14 cellular contexts compared by ENCODE assay signal in genomic region chr10:16835223-16835622, GRCh38. TPM values are rescaled to one million over a fixed set of nuclear protein-coding genes. Genes with fewer than 3 reads are reported as not detected.
DNase-seq lines count a peak whose midpoint lies in the region; ATAC-seq lines count a peak whose summit lies in the region.
"Had no signal": no experiment of that assay in that cellular context is flagged by ENCODE, and none has a peak within 500 bp of the region (broad histone marks: within the 10 kb centered on the region; RNA-seq: fewer than 3 reads in every experiment).

No MANE protein-coding gene starts in this region.

- peaks cover 6% of the 10 kb centered on the region for H3K36me3 Mint-ChIP-seq in T-cell
- no peaks in the 10 kb centered on the region for H3K36me3 Mint-ChIP-seq in immature natural killer cell

- CTCF ChIA-PET in T-cell (lab: Charles Lee): interaction anchor here (0.5 to 1.0 kb wide), 14 partner anchors 10 to 956 kb away, joined by 3 to 9 read pairs (median 4); partner anchors contain the start of gene RSU1 (in 1 of the 2)

- H3K27ac Mint-ChIP-seq in T-cell (peak overlapping the region; percentile 43 to 50), immature natural killer cell (no peak overlapping the region)

- H3K27me3 Mint-ChIP-seq in T-cell: no peaks in the 10 kb centered on the region
- H3K27me3 Mint-ChIP-seq in immature natural killer cell (ENCODE audit: low read depth in 3 of 3): peaks cover under 1 to 3% (median 2%) of the 10 kb centered on the region in 3 donors

- H3K4me3 Mint-ChIP-seq in T-cell: peak overlapping the region; percentile 34 to 49 (median 48)
- H3K4me3 Mint-ChIP-seq in immature natural killer cell: no peak overlapping the region

- H3K4me1 Mint-ChIP-seq in T-cell: peaks cover 6 to 8% (median 6%) of the 10 kb centered on the region in 3 donors
- no peaks in the 10 kb centered on the region for H3K4me1 Mint-ChIP-seq in immature natural killer cell

- H3K9me3 Mint-ChIP-seq in T-cell (no peaks in the 10 kb centered on the region), immature natural killer cell (no peaks in the 10 kb centered on the region)

- DNase-seq in activated T-cell treated with anti-CD3 and anti-CD28 coated beads for 24 hours (ENCODE audit: low read depth) (peak; percentile 12), T-cell (peak in 32 of 34 experiments; percentile 12 to 54 (median 34)), immature natural killer cell (no peak), NCI-H1417 treated with DMSO at 0.1 percent for 48 hours (lab: John Stamatoyannopoulos, UW) (no peak)
- DNase-seq in activated T-cell treated with anti-CD3 and anti-CD28 coated beads, Interleukin-2, amount 50 U/mL, for 48 hours: no peak
- DNase-seq in activated naive CD4-positive, alpha-beta T cell treated with anti-CD3 and anti-CD28 coated beads, Interleukin-2, amount 50 U/mL, for 16 hours: peak; percentile 39
- peak; percentile 22 for DNase-seq in stimulated activated CD4-positive, alpha-beta T cell treated with anti-CD3 and anti-CD28 coated beads, Interleukin-4, amount 100 ng/mL, for 1 hour
- DNase-seq: foreskin melanocyte, MM.1S, NCI-H2081, NCI-H69, pancreas had no signal

- peak; percentile 97 to 100 (median 100) for ATAC-seq in T-cell (replicated peaks in 1 of 4)
- no peak for ATAC-seq in GM18868 (IDR thresholded peaks at IDR 0.05; ENCODE audit: unreplicated experiment)
- ATAC-seq: left lobe of liver had no signal

- POLR2A ChIA-PET in T-cell (lab: Charles Lee): interaction anchor here (0.6 to 1.5 kb wide), 9 partner anchors 18 to 1966 kb away, joined by 3 to 9 read pairs (median 4); partner anchors contain the start of gene RSU1 (in 1 of the 2)

RNA-seq across cellular contexts. Expression of gene RSU1, which starts 18.0 kb away (rescaled TPM):
- total RNA-seq in T-cell: 10 to 100 TPM; 49.5 to 60.4 (median 58.1) TPM
- 100 to 1,000 TPM; 150 to 248 (median 181) TPM for polyA plus RNA-seq in immature natural killer cell

Comparison
In these comparisons a context has a peak if more than half of its experiments do, and no peak if none do; other contexts are left out.
1. DNase-seq: peak in activated T-cell treated with anti-CD3 and anti-CD28 coated beads for 24 hours (single experiment), T-cell (32 of 34), activated naive CD4-positive, alpha-beta T cell treated with anti-CD3 and anti-CD28 coated beads, Interleukin-2, amount 50 U/mL, for 16 hours (single experiment) and stimulated activated CD4-positive, alpha-beta T cell treated with anti-CD3 and anti-CD28 coated beads, Interleukin-4, amount 100 ng/mL, for 1 hour (single experiment); none in activated T-cell treated with anti-CD3 and anti-CD28 coated beads, Interleukin-2, amount 50 U/mL, for 48 hours (0 of 2), immature natural killer cell (0 of 3) and NCI-H1417 treated with DMSO at 0.1 percent for 48 hours (single experiment).
2. H3K27ac Mint-ChIP-seq: peak in T-cell (2 of 2); none in immature natural killer cell (0 of 6).
3. H3K4me3 Mint-ChIP-seq: peak in T-cell (3 of 3); none in immature natural killer cell (0 of 5).